1 cellular context compared by ENCODE assay signal in the genomic region with DNA sequence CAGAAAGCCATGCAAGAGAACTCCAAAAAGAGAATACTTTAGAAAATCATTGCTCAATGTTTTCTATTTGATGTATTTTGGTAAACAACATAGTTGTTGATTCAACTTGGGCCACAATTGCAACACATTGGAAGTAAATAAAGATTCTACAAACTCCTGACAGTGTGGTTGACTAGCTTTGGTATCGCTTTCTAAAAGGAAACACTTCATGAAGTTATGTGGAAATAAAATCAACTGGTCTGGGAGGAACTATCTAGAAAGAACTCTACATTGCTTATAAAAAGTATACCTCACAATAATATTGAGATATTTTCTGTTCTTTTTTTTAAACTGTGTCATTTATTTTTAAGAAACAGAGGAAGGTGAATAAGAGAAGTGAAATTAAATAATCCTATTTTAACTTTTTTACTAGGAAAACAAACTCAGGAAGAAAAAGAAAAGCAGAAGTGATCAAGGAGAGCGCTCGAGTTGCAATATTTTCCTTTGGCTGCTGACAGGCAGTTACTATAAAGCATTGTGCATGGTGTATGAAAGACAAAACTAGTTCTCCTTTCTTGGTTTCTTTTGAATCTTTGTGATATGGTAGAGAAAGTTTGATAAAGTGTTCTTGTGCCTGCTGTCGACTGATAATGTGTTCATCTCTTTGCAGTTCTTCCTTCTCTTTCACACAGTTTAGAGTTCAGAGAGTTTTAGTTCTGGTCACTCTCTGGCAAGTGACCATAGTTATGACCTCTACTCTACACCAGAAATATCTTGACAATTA.
TF ChIP-seq lines count a peak whose summit lies in the region.

No MANE protein-coding gene starts in this region.

TF ChIP-seq in liver, 16 proteins besides CTCF, POLR2A, EP300 and RAD21 (continued from another document):
- TF ChIP-seq, protein P1, sequence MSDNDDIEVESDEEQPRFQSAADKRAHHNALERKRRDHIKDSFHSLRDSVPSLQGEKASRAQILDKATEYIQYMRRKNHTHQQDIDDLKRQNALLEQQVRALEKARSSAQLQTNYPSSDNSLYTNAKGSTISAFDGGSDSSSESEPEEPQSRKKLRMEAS (IDR thresholded peaks at IDR 0.05): peak; percentile 61
- TF ChIP-seq JUND (IDR thresholded peaks at IDR 0.05): peak; percentile 34 to 62
- no peak for TF ChIP-seq YY1 (IDR thresholded peaks at IDR 0.05)
- TF ChIP-seq, protein P2, sequence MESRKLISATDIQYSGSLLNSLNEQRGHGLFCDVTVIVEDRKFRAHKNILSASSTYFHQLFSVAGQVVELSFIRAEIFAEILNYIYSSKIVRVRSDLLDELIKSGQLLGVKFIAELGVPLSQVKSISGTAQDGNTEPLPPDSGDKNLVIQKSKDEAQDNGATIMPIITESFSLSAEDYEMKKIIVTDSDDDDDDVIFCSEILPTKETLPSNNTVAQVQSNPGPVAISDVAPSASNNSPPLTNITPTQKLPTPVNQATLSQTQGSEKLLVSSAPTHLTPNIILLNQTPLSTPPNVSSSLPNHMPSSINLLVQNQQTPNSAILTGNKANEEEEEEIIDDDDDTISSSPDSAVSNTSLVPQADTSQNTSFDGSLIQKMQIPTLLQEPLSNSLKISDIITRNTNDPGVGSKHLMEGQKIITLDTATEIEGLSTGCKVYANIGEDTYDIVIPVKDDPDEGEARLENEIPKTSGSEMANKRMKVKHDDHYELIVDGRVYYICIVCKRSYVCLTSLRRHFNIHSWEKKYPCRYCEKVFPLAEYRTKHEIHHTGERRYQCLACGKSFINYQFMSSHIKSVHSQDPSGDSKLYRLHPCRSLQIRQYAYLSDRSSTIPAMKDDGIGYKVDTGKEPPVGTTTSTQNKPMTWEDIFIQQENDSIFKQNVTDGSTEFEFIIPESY (IDR thresholded peaks at IDR 0.05): peak; percentile 83
